8 cellular contexts compared by ENCODE assay signal in genomic region chr16:88245241-88246081, GRCh38.
DNase-seq lines count a peak whose midpoint lies in the region; ATAC-seq and TF ChIP-seq lines count a peak whose summit lies in the region.
"Not testable (repeated sequence)": the region's sequence is repeated elsewhere in the genome, so short reads cannot be mapped to it uniquely, and the experiment has no call there.

No MANE protein-coding gene starts in this region.

- H3K27me3 Mint-ChIP-seq in Calu3 (ENCODE audit: unreplicated experiment); mesothelial cell of epicardium (ENCODE audit: low read depth): not testable (repeated sequence)

- H3K27ac ChIP-seq in right cardiac atrium (ENCODE audit: low read length): peak overlapping the region; percentile 96
- peak overlapping the region in 1 of 2 donors; percentile 33 for H3K27ac ChIP-seq in aorta (ENCODE audit: low read depth in 1 of 2, low read length in 2 of 2)

- peaks cover 21% of the 10 kb centered on the region for H3K36me3 Mint-ChIP-seq in Calu3 (ENCODE audit: insufficient read depth, unreplicated experiment)
- H3K36me3 Mint-ChIP-seq in mesothelial cell of epicardium: not testable (repeated sequence)

- not testable (repeated sequence) for H3K27me3 ChIP-seq in right cardiac atrium (ENCODE audit: control insufficient read depth, insufficient read depth); aorta (ENCODE audit: control insufficient read depth in 1 of 2, insufficient read depth in 2 of 2, low read length in 1 of 2)

- H3K4me3 Mint-ChIP-seq in Calu3 (ENCODE audit: low read depth, unreplicated experiment); mesothelial cell of epicardium: not testable (repeated sequence)

- not testable (repeated sequence) for BruUV-seq in Calu3 (replicated peaks; lab: Mats Ljungman, UMichigan)

- H3K9me3 Mint-ChIP-seq in Calu3 (ENCODE audit: low read depth, unreplicated experiment): not testable (repeated sequence)
- peaks cover 17% of the 10 kb centered on the region for H3K9me3 Mint-ChIP-seq in mesothelial cell of epicardium

- WGBS in right cardiac atrium: 36% methylated on average over 19 of the region's 19 CpGs
- WGBS in aorta, 2 donors: 2 to 4% methylated on average over 18 to 19 of the region's 19 CpGs

- peaks cover 22% of the 10 kb centered on the region for H3K4me1 Mint-ChIP-seq in Calu3 (ENCODE audit: low read depth, unreplicated experiment)
- peaks cover 11% of the 10 kb centered on the region for H3K4me1 Mint-ChIP-seq in mesothelial cell of epicardium

- TF ChIP-seq CTCF in Calu3 (IDR thresholded peaks at IDR 0.05; ENCODE audit: unreplicated experiment); mesothelial cell of epicardium (IDR thresholded peaks at IDR 0.05; ENCODE audit: unreplicated experiment): not testable (repeated sequence)

- H3K27ac Mint-ChIP-seq in Calu3 (ENCODE audit: unreplicated experiment): peak overlapping the region; percentile 28
- H3K27ac Mint-ChIP-seq in mesothelial cell of epicardium: peak overlapping the region; percentile 62

- not testable (repeated sequence) for H3K4me1 ChIP-seq in right cardiac atrium (ENCODE audit: control insufficient read depth, insufficient read depth, low read length); aorta (ENCODE audit: control insufficient read depth in 1 of 2, insufficient read depth in 2 of 2, low read length in 2 of 2)

- intact Hi-C loops in Calu3 (cut with micrococcal nuclease; ENCODE audit: unreplicated experiment); right cardiac atrium (cut with DNase I): not testable (repeated sequence)
- intact Hi-C loops in aorta (cut with DNase I): loop anchor here in 1 of 2 donors (10.0 kb wide), 1 partner anchor 139 kb away; the partner anchor contains the start of gene ZNF469

- not testable (repeated sequence) for H3K9me3 ChIP-seq in right cardiac atrium (ENCODE audit: control insufficient read depth, low read length); aorta (ENCODE audit: control insufficient read depth, low read length)

- CTCF ChIA-PET in Calu3 (lab: Charles Lee): not testable (repeated sequence)

- not testable (repeated sequence) for DNase-seq in Calu3; mesothelial cell of epicardium (ENCODE audit: low spot score in 2 of 2, unreplicated experiment in 2 of 2)
- DNase-seq in M059J (ENCODE audit: low read depth): peak; percentile 98
- peak; percentile 71 for DNase-seq in amniotic stem cell (lab: John Stamatoyannopoulos, UW)
- DNase-seq in right cardiac atrium: peak; percentile 84 to 91 (median 88)
- peak; percentile 99 for DNase-seq in skeletal muscle cell (ENCODE audit: low read depth)
- DNase-seq in aorta: peak; percentile 88 to 93

- H3K4me3 ChIP-seq in right cardiac atrium (ENCODE audit: low read length); skeletal muscle cell (ENCODE audit: low read depth, low read length); aorta (ENCODE audit: low read length in 2 of 2): not testable (repeated sequence)

- H3K36me3 ChIP-seq in aorta (ENCODE audit: control insufficient read depth in 1 of 2, insufficient read depth in 2 of 2, low read length in 1 of 2): not testable (repeated sequence)

- ATAC-seq in esophagus mucosa: peak; percentile 76
- peak; percentile 86 to 90 for ATAC-seq in right cardiac atrium
- ATAC-seq in aorta (ENCODE audit: low FRiP score): peak; percentile 89
